8 cellular contexts compared by ENCODE assay signal in genomic region chr17:2222901-2223616, GRCh38.
DNase-seq lines count a peak whose midpoint lies in the region; ATAC-seq lines count a peak whose summit lies in the region.

No MANE protein-coding gene starts in this region.

- no peaks in the 10 kb centered on the region for H3K27me3 Mint-ChIP-seq in activated CD4-positive, alpha-beta memory T cell treated with anti-CD3 and anti-CD28 coated beads for 36 hours

- POLR2A ChIA-PET in activated CD4-positive, alpha-beta memory T cell treated with anti-CD3 and anti-CD28 coated beads for 36 hours (lab: Charles Lee), result interaction anchor here (0.8 to 1.5 kb wide), 8 partner anchors 17 to 168 kb away, joined by 3 to 7 read pairs (median 3); partner anchors contain the start of genes HIC1 and TSR1

- H3K4me3 ChIP-seq in esophagus (ENCODE audit: low read depth in 1 of 2, low read length in 2 of 2), result no peak overlapping the region

- ATAC-seq in GM19463 (IDR thresholded peaks at IDR 0.05; ENCODE audit: unreplicated experiment), result peak; percentile 68
- ATAC-seq in HG02852 (IDR thresholded peaks at IDR 0.05; ENCODE audit: unreplicated experiment), result no peak

- peaks cover 6% of the 10 kb centered on the region for H3K36me3 Mint-ChIP-seq in activated CD4-positive, alpha-beta memory T cell treated with anti-CD3 and anti-CD28 coated beads for 36 hours

- peaks cover 0 to 4% of the 10 kb centered on the region in 2 donors for H3K4me1 ChIP-seq in esophagus (ENCODE audit: control insufficient read depth in 2 of 2, insufficient read depth in 2 of 2, low read length in 1 of 2)

- H3K4me1 Mint-ChIP-seq in activated CD4-positive, alpha-beta memory T cell treated with anti-CD3 and anti-CD28 coated beads for 36 hours (ENCODE audit: low read depth), result peaks cover 37% of the 10 kb centered on the region

- peak overlapping the region; percentile 16 to 52 for H3K27ac ChIP-seq in esophagus (ENCODE audit: low read depth in 2 of 2, low read length in 1 of 2)

- no peaks in the 10 kb centered on the region for H3K9me3 ChIP-seq in esophagus (ENCODE audit: control insufficient read depth in 2 of 2, insufficient read depth in 1 of 2, low read depth in 1 of 2, low read length in 1 of 2)

- H3K27me3 ChIP-seq in esophagus (ENCODE audit: control insufficient read depth in 1 of 2, insufficient read depth in 2 of 2, low read length in 2 of 2), result no peaks in the 10 kb centered on the region

- intact Hi-C loops in activated CD4-positive, alpha-beta memory T cell treated with anti-CD3 and anti-CD28 coated beads for 36 hours (cut with micrococcal nuclease), result loop anchor here (1.0 to 5.0 kb wide), 4 partner anchors 18 to 136 kb away; no protein-coding TSS in a partner anchor

- 26 to 32% methylated on average over 10 of the region's 10 CpGs for WGBS in esophagus, 2 donors

- H3K36me3 ChIP-seq in esophagus (ENCODE audit: control insufficient read depth in 2 of 2, insufficient read depth in 2 of 2, low read length in 1 of 2), result no peaks in the 10 kb centered on the region

- H3K9me3 Mint-ChIP-seq in activated CD4-positive, alpha-beta memory T cell treated with anti-CD3 and anti-CD28 coated beads for 36 hours, result no peaks in the 10 kb centered on the region

- H3K4me3 Mint-ChIP-seq in activated CD4-positive, alpha-beta memory T cell treated with anti-CD3 and anti-CD28 coated beads for 36 hours, result peak overlapping the region; percentile 57

- H3K27ac Mint-ChIP-seq in activated CD4-positive, alpha-beta memory T cell treated with anti-CD3 and anti-CD28 coated beads for 36 hours, result peak overlapping the region; percentile 83

- CTCF ChIA-PET in activated CD4-positive, alpha-beta memory T cell treated with anti-CD3 and anti-CD28 coated beads for 36 hours (lab: Charles Lee), result interaction anchor here (0.7 to 3.4 kb wide), 17 partner anchors 13 to 182 kb away, joined by 3 to 38 read pairs (median 3); partner anchors contain the start of genes HIC1 and OVCA2

- peak; percentile 81 for DNase-seq in activated CD4-positive, alpha-beta memory T cell treated with anti-CD3 and anti-CD28 coated beads for 36 hours
- DNase-seq in renal cortical epithelial cell (ENCODE audit: low read depth) (peak; percentile 19), HuH-7 (ENCODE audit: low spot score) (no peak), COLO829 (ENCODE audit: low spot score) (no peak), DMS79 treated with DMSO at 0.1 percent for 48 hours (lab: John Stamatoyannopoulos, UW) (no peak)

Comparison
In these comparisons a context has a peak if more than half of its experiments do, and no peak if none do; other contexts are left out.
1. DNase-seq: peak in activated CD4-positive, alpha-beta memory T cell treated with anti-CD3 and anti-CD28 coated beads for 36 hours (single experiment) and renal cortical epithelial cell (single experiment); none in HuH-7 (single experiment), COLO829 (single experiment) and DMS79 treated with DMSO at 0.1 percent for 48 hours (single experiment).